ENCODE assay signal across 8 cellular contexts in genomic region chr19:7500811-7501450, GRCh38. TPM values are rescaled to one million over a fixed set of nuclear protein-coding genes. Genes with fewer than 3 reads are reported as not detected.
DNase-seq lines count a peak whose midpoint lies in the region; ATAC-seq, FAIRE-seq and TF ChIP-seq lines count a peak whose summit lies in the region.

No MANE protein-coding gene starts in this region.

- no peak for TF ChIP-seq EP300 in transverse colon (IDR thresholded peaks at IDR 0.05; ENCODE audit: low read depth)

- ATAC-seq in GM21515 (IDR thresholded peaks at IDR 0.05; ENCODE audit: unreplicated experiment), result no peak
- no peak for ATAC-seq in HG03442 (IDR thresholded peaks at IDR 0.05; ENCODE audit: unreplicated experiment)

- H3K4me3 ChIP-seq in fibroblast of mammary gland (ENCODE audit: control insufficient read depth, low read depth, low read length) (no peak overlapping the region), neuron (ENCODE audit: low read length) (peak overlapping the region; percentile 50), transverse colon (peak overlapping the region; percentile 8 to 48 (median 19))

- H3K9me3 ChIP-seq in neuron (ENCODE audit: low read length) (no peaks in the 10 kb centered on the region), transverse colon (no peaks in the 10 kb centered on the region)

- no peak for TF ChIP-seq CTCF in fibroblast of mammary gland (conservative IDR thresholded peaks at IDR 0.05; ENCODE audit: control insufficient read depth, insufficient read depth, low read depth, low read length)
- TF ChIP-seq CTCF in transverse colon (IDR thresholded peaks at IDR 0.05), result peak in 2 of 5 experiments; percentile 26 to 40

- 9% methylated on average over 50 of the region's 93 CpGs; no CpG with 5 or more reads in 1 of the 2 donors for WGBS in transverse colon (ENCODE audit: low coverage in 1 of 2), 2 donors

- intact Hi-C loops in transverse colon (cut with DNase I; ENCODE audit: low total_unique reads), result no loop called here

- H3K36me3 ChIP-seq in neuron (ENCODE audit: insufficient read depth, low read length), result no peaks in the 10 kb centered on the region
- no peaks in the 10 kb centered on the region for H3K36me3 ChIP-seq in transverse colon

- TF ChIP-seq POLR2A in GM12891 (IDR thresholded peaks at IDR 0.05; ENCODE audit: low read depth, low read length) (no peak), transverse colon (IDR thresholded peaks at IDR 0.05) (no peak)

- no peak overlapping the region for H3K27ac ChIP-seq in transverse colon

- H3K27me3 ChIP-seq in neuron (ENCODE audit: insufficient read depth, low read length) (no peaks in the 10 kb centered on the region), transverse colon (peaks cover 13% of the 10 kb centered on the region)

- FAIRE-seq in GM12891 (lab: Jason Lieb, UNC), result peak; percentile 89

- no peaks in the 10 kb centered on the region for H3K4me1 ChIP-seq in neuron (ENCODE audit: insufficient read depth, low read length)
- peaks cover 6 to 20% (median 19%) of the 10 kb centered on the region in 4 donors for H3K4me1 ChIP-seq in transverse colon

- in situ Hi-C loops in transverse colon (cut with MboI; ENCODE audit: low pct_ligation_motif_present in 1 of 4, low pct_unique_long_range_greater_than_20kb in 1 of 4, low sequenced_read_pairs in 3 of 4), result no loop called here

- peak overlapping the region; percentile 76 for H2AFZ ChIP-seq in neuron (ENCODE audit: low read depth, low read length)

- peak; percentile 68 for DNase-seq in GM12891 (ENCODE audit: insufficient read length, low spot score)
- DNase-seq in NCI-H2196 treated with DMSO at 0.1 percent for 48 hours (lab: John Stamatoyannopoulos, UW; ENCODE audit: unreplicated experiment), result peak; percentile 85
- peak; percentile 66 for DNase-seq in activated T-cell treated with anti-CD3 and anti-CD28 coated beads for 48 hours (ENCODE audit: low read depth)
- DNase-seq in fibroblast of mammary gland (ENCODE audit: low read depth), result peak; percentile 29
- peak; percentile 74 for DNase-seq in transverse colon

TF ChIP-seq in GM12891, 5 proteins besides CTCF, POLR2A, EP300 and RAD21:
- TF ChIP-seq SPI1 (IDR thresholded peaks at IDR 0.05; ENCODE audit: low read depth, low read length) (no peak), POLR2AphosphoS5 (IDR thresholded peaks at IDR 0.05; ENCODE audit: low read depth, low read length) (no peak), TAF1 (IDR thresholded peaks at IDR 0.05; ENCODE audit: low read depth, low read length) (no peak), POU2F2 (IDR thresholded peaks at IDR 0.05; ENCODE audit: low read depth, low read length) (no peak), PAX5 (IDR thresholded peaks at IDR 0.05; ENCODE audit: insufficient read depth, low read length, severe bottlenecking) (no peak)
TF ChIP-seq in GM12891: peak in this region for 0.

RNA-seq across cellular contexts. Expression of gene PEX11G, which starts 12.1 kb away (rescaled TPM):
- 2.3 TPM for polyA plus RNA-seq in GM12891 (2012; ENCODE audit: low read depth, missing spikeins)
- total RNA-seq in transverse colon, result 10 to 100 TPM in 1 of 4 donors, 1 to 10 TPM in 3; 2.2 to 14.5 (median 8.9) TPM

RNA-seq across cellular contexts. Expression of gene ZNF358, which starts 15.0 kb away (rescaled TPM):
- polyA plus RNA-seq in GM12891 (2012; ENCODE audit: low read depth, missing spikeins), result 6.6 TPM
- total RNA-seq in transverse colon, result 10 to 100 TPM; 50.2 to 72.7 (median 69.1) TPM

RNA-seq across cellular contexts. Expression of gene MCOLN1, which starts 21.5 kb away (rescaled TPM):
- 5.8 TPM for polyA plus RNA-seq in GM12891 (2012; ENCODE audit: low read depth, missing spikeins)
- 10 to 100 TPM; 14.7 to 93.1 (median 23.9) TPM for total RNA-seq in transverse colon

RNA-seq across cellular contexts. Expression of gene PNPLA6, which starts 34.6 kb away (rescaled TPM):
- polyA plus RNA-seq in GM12891 (2012; ENCODE audit: low read depth, missing spikeins), result 51.3 TPM
- 100 to 1,000 TPM; 115 to 435 (median 147) TPM for total RNA-seq in transverse colon

Comparison
In these comparisons a context has a peak if more than half of its experiments do, and no peak if none do; other contexts are left out.
1. DNase-seq: peak in every context shown above with its lines; median percentile 85 in NCI-H2196 treated with DMSO at 0.1 percent for 48 hours; 74 in transverse colon; 68 in GM12891; 66 in activated T-cell treated with anti-CD3 and anti-CD28 coated beads for 48 hours; 29 in fibroblast of mammary gland.